In genomic region chr1:41240806-41241747, GRCh38 we compare ENCODE assay signal across 1 cellular context.
TF ChIP-seq lines count a peak whose summit lies in the region.

No MANE protein-coding gene starts in this region.

TF ChIP-seq in HepG2, 621 proteins besides CTCF, POLR2A, EP300 and RAD21 (continued from another document and continues in another):
- TF ChIP-seq MBNL3 (CRISPR knock-in tag; conservative IDR thresholded peaks at IDR 0.05) (no peak), ZNF484 (CRISPR knock-in tag; IDR thresholded peaks at IDR 0.05; ENCODE audit: borderline replicate concordance, low read depth) (no peak), IKZF1 (IDR thresholded peaks at IDR 0.05) (no peak), REL (CRISPR knock-in tag; conservative IDR thresholded peaks at IDR 0.05) (no peak), AKAP8 (CRISPR knock-in tag; IDR thresholded peaks at IDR 0.05) (no peak), FOXA1 (IDR thresholded peaks at IDR 0.05) (no peak), FOXA1 (CRISPR knock-in tag; IDR thresholded peaks at IDR 0.05) (no peak), ZNF713 (CRISPR knock-in tag; IDR thresholded peaks at IDR 0.05) (no peak), SALL2 (CRISPR knock-in tag; IDR thresholded peaks at IDR 0.05) (no peak), TGIF2 (CRISPR knock-in tag; IDR thresholded peaks at IDR 0.05) (peak; percentile 45; the same call in 1 of the 2 replicates), ZBTB49 (CRISPR knock-in tag; IDR thresholded peaks at IDR 0.05; ENCODE audit: borderline replicate concordance) (no peak), SRSF1 (optimal IDR thresholded peaks at IDR 0.05; ENCODE audit: low read depth, low read length) (peak; percentile 73), SPEN (CRISPR knock-in tag; IDR thresholded peaks at IDR 0.05; ENCODE audit: low read depth) (peak; percentile 34; the same call in 1 of the 2 replicates), ZNF251 (CRISPR knock-in tag; IDR thresholded peaks at IDR 0.05) (no peak), KMT2B (CRISPR knock-in tag; IDR thresholded peaks at IDR 0.05) (no peak; the same call in 1 of the 2 replicates), HMGA1 (CRISPR knock-in tag; conservative IDR thresholded peaks at IDR 0.05) (no peak), BCLAF1 (IDR thresholded peaks at IDR 0.05) (no peak), ZNF839 (CRISPR knock-in tag; IDR thresholded peaks at IDR 0.05; ENCODE audit: borderline replicate concordance) (no peak), ZNF281 (CRISPR knock-in tag; IDR thresholded peaks at IDR 0.05; ENCODE audit: borderline replicate concordance) (peak; percentile 40; the same call in 1 of the 2 replicates), RORA (CRISPR knock-in tag; IDR thresholded peaks at IDR 0.05) (no peak), ESRRA (CRISPR knock-in tag; IDR thresholded peaks at IDR 0.05; ENCODE audit: low read depth) (peak; percentile 29; the same call in 1 of the 2 replicates), ZNF354B (CRISPR knock-in tag; IDR thresholded peaks at IDR 0.05) (no peak), SUZ12 (IDR thresholded peaks at IDR 0.05; ENCODE audit: low read depth, low read length) (no peak), ZNF549 (CRISPR knock-in tag; IDR thresholded peaks at IDR 0.05) (no peak), AGO1 (IDR thresholded peaks at IDR 0.05; ENCODE audit: low read depth, low read length, poor library complexity, severe bottlenecking) (peak; percentile 41), EED (CRISPR knock-in tag; IDR thresholded peaks at IDR 0.05) (no peak), RAD51 (IDR thresholded peaks at IDR 0.05; ENCODE audit: borderline replicate concordance) (no peak), CREB1 (IDR thresholded peaks at IDR 0.05) (no peak), CREB1 (CRISPR knock-in tag; IDR thresholded peaks at IDR 0.05) (no peak), PHF5A (CRISPR knock-in tag; IDR thresholded peaks at IDR 0.05; ENCODE audit: low read depth, unreplicated experiment) (no peak), SIX4 (CRISPR knock-in tag; IDR thresholded peaks at IDR 0.05) (no peak), SP4 (CRISPR knock-in tag; IDR thresholded peaks at IDR 0.05) (no peak), TP53 (CRISPR knock-in tag; conservative IDR thresholded peaks at IDR 0.05) (no peak), KDM5B (CRISPR knock-in tag; IDR thresholded peaks at IDR 0.05; ENCODE audit: borderline replicate concordance) (peak; percentile 88), ZNF782 (CRISPR knock-in tag; IDR thresholded peaks at IDR 0.05; ENCODE audit: borderline replicate concordance) (no peak), ZNF740 (CRISPR knock-in tag; IDR thresholded peaks at IDR 0.05) (no peak), ZNF570 (CRISPR knock-in tag; IDR thresholded peaks at IDR 0.05; ENCODE audit: borderline replicate concordance) (no peak), GLI4 (CRISPR knock-in tag; IDR thresholded peaks at IDR 0.05; ENCODE audit: borderline replicate concordance) (no peak), MEIS1 (CRISPR knock-in tag; IDR thresholded peaks at IDR 0.05; ENCODE audit: borderline replicate concordance) (no peak), ZNF256 (CRISPR knock-in tag; conservative IDR thresholded peaks at IDR 0.05) (no peak), BCL6 (CRISPR knock-in tag; IDR thresholded peaks at IDR 0.05) (no peak), ATF7-NPFF (CRISPR knock-in tag; IDR thresholded peaks at IDR 0.05; ENCODE audit: low read depth) (no peak; the same call in none of the 2 replicates), TSC22D2 (CRISPR knock-in tag; IDR thresholded peaks at IDR 0.05; ENCODE audit: borderline replicate concordance) (no peak), MIER2 (CRISPR knock-in tag; IDR thresholded peaks at IDR 0.05) (no peak), ZNF552 (CRISPR knock-in tag; IDR thresholded peaks at IDR 0.05; ENCODE audit: borderline replicate concordance) (no peak), ISL2 (CRISPR knock-in tag; IDR thresholded peaks at IDR 0.05) (peak; percentile 61; the same call in 1 of the 2 replicates), ZNF263 (CRISPR knock-in tag; IDR thresholded peaks at IDR 0.05) (no peak), KAT2B (IDR thresholded peaks at IDR 0.05; ENCODE audit: borderline replicate concordance, low read depth, low read length) (no peak), ZNF7 (CRISPR knock-in tag; IDR thresholded peaks at IDR 0.05) (no peak), ZNF382 (CRISPR knock-in tag; IDR thresholded peaks at IDR 0.05; ENCODE audit: borderline replicate concordance) (no peak), MBD4 (IDR thresholded peaks at IDR 0.05; ENCODE audit: borderline replicate concordance, low read length) (no peak), ZNF543 (CRISPR knock-in tag; IDR thresholded peaks at IDR 0.05) (no peak), FOXJ3 (CRISPR knock-in tag; IDR thresholded peaks at IDR 0.05; ENCODE audit: borderline replicate concordance) (no peak), DNMT1 (CRISPR knock-in tag; IDR thresholded peaks at IDR 0.05) (no peak), ZNF180 (CRISPR knock-in tag; IDR thresholded peaks at IDR 0.05; ENCODE audit: borderline replicate concordance, low read depth) (no peak), ZNF12 (CRISPR knock-in tag; IDR thresholded peaks at IDR 0.05) (no peak), KDM5A (IDR thresholded peaks at IDR 0.05; ENCODE audit: borderline replicate concordance, low read length) (no peak), JUNB (CRISPR knock-in tag; IDR thresholded peaks at IDR 0.05; ENCODE audit: borderline replicate concordance) (no peak), ZNF512B (CRISPR knock-in tag; IDR thresholded peaks at IDR 0.05; ENCODE audit: borderline replicate concordance) (no peak), ZNF567 (CRISPR knock-in tag; IDR thresholded peaks at IDR 0.05; ENCODE audit: borderline replicate concordance) (no peak), ZFP41 (CRISPR knock-in tag; IDR thresholded peaks at IDR 0.05; ENCODE audit: borderline replicate concordance) (no peak), ZNF510 (CRISPR knock-in tag; IDR thresholded peaks at IDR 0.05; ENCODE audit: low read depth) (no peak), HOXA3 (CRISPR knock-in tag; IDR thresholded peaks at IDR 0.05) (0 out of 2 replicates have a peak, but pooled peaks have one; percentile 13), ZMYM4 (CRISPR knock-in tag; IDR thresholded peaks at IDR 0.05) (peak; percentile 41; the same call in 1 of the 2 replicates), JDP2 (CRISPR knock-in tag; IDR thresholded peaks at IDR 0.05; ENCODE audit: borderline replicate concordance) (no peak), NCOA5 (CRISPR knock-in tag; IDR thresholded peaks at IDR 0.05) (no peak), POLR2AphosphoS5 (IDR thresholded peaks at IDR 0.05; ENCODE audit: low read depth, low read length) (no peak), ZNF292 (CRISPR knock-in tag; IDR thresholded peaks at IDR 0.05; ENCODE audit: borderline replicate concordance, low read depth) (no peak), ZFP1 (CRISPR knock-in tag; IDR thresholded peaks at IDR 0.05) (no peak), NFE2L1 (CRISPR knock-in tag; IDR thresholded peaks at IDR 0.05; ENCODE audit: borderline replicate concordance) (no peak), ZNF547 (CRISPR knock-in tag; IDR thresholded peaks at IDR 0.05) (0 out of 2 replicates have a peak, but pooled peaks have one; percentile 56), RFXANK (CRISPR knock-in tag; IDR thresholded peaks at IDR 0.05) (no peak), SMAD9 (CRISPR knock-in tag; IDR thresholded peaks at IDR 0.05) (no peak)
